ENCODE assay signal across 18 cellular contexts in genomic region chr3:128906804-128907525, GRCh38.
"Had no signal": no experiment of that assay in that cellular context is flagged by ENCODE, and none has a peak within 500 bp of the region (broad histone marks: within the 10 kb centered on the region; RNA-seq: fewer than 3 reads in every experiment).

No MANE protein-coding gene starts in this region.

- ATAC-seq: left lung; lower lobe of right lung; natural killer cell; right lobe of liver; stimulated activated naive CD8-positive, alpha-beta T cell treated with anti-CD3 and anti-CD28 coated beads, Interleukin-15, amount 100 ng/mL, for 72 hours had no signal

- H3K36me3 Mint-ChIP-seq: natural killer cell had no signal

- H3K9me3 ChIP-seq: left lung, lower lobe of right lung, right lobe of liver, uterus had no signal

- H3K4me3 Mint-ChIP-seq: central memory CD8-positive, alpha-beta T cell; natural killer cell; neural progenitor cell; stimulated activated naive CD8-positive, alpha-beta T cell treated with anti-CD3 and anti-CD28 coated beads, Interleukin-15, amount 100 ng/mL, for 72 hours; T-helper 2 cell treated with Interferon-gamma antibody and Interleukin-4, amounts not matched to agents 5 μg/mL and 100 μg/mL, for 36 hours; type B pancreatic cell had no signal

- H3K27me3 Mint-ChIP-seq: central memory CD8-positive, alpha-beta T cell; stimulated activated naive CD8-positive, alpha-beta T cell treated with anti-CD3 and anti-CD28 coated beads, Interleukin-15, amount 100 ng/mL, for 72 hours; type B pancreatic cell had no signal

- H3K9me3 Mint-ChIP-seq: central memory CD8-positive, alpha-beta T cell; natural killer cell; neural progenitor cell; stimulated activated naive CD8-positive, alpha-beta T cell treated with anti-CD3 and anti-CD28 coated beads, Interleukin-15, amount 100 ng/mL, for 72 hours; T-helper 2 cell treated with Interferon-gamma antibody and Interleukin-4, amounts not matched to agents 5 μg/mL and 100 μg/mL, for 36 hours; type B pancreatic cell had no signal

- H3K27ac Mint-ChIP-seq: neural progenitor cell; T-helper 2 cell treated with Interferon-gamma antibody and Interleukin-4, amounts not matched to agents 5 μg/mL and 100 μg/mL, for 36 hours; type B pancreatic cell had no signal

- DNase-seq: activated CD4-positive, alpha-beta T cell treated with anti-CD3 and anti-CD28 coated beads for 4 hours; activated CD4-positive, alpha-beta T cell treated with anti-CD3 and anti-CD28 coated beads, Interleukin-2, amount 50 U/mL, for 4 hours; activated naive CD4-positive, alpha-beta T cell treated with Interleukin-2 at 50 U/mL for 16 hours; dermis blood vessel endothelial cell; effector CD4-positive, alpha-beta T cell; left lung; lower lobe of right lung; mesenchymal stem cell; natural killer cell; stimulated activated CD4-positive, alpha-beta T cell treated with anti-CD3 and anti-CD28 coated beads, Interleukin-12 subunit alpha, Interleukin-12 subunit beta, amount 100 ng/mL, for 4 hours; stimulated activated CD4-positive, alpha-beta T cell treated with anti-CD3 and anti-CD28 coated beads, Interleukin-4, amount 100 ng/mL, for 1 hour; stimulated activated naive CD8-positive, alpha-beta T cell treated with anti-CD3 and anti-CD28 coated beads, Interleukin-15, amount 100 ng/mL, for 72 hours; uterus had no signal

- H3K4me1 Mint-ChIP-seq: central memory CD8-positive, alpha-beta T cell; natural killer cell; stimulated activated naive CD8-positive, alpha-beta T cell treated with anti-CD3 and anti-CD28 coated beads, Interleukin-15, amount 100 ng/mL, for 72 hours had no signal
